ENCODE assay signal across 8 cellular contexts in the genomic region with DNA sequence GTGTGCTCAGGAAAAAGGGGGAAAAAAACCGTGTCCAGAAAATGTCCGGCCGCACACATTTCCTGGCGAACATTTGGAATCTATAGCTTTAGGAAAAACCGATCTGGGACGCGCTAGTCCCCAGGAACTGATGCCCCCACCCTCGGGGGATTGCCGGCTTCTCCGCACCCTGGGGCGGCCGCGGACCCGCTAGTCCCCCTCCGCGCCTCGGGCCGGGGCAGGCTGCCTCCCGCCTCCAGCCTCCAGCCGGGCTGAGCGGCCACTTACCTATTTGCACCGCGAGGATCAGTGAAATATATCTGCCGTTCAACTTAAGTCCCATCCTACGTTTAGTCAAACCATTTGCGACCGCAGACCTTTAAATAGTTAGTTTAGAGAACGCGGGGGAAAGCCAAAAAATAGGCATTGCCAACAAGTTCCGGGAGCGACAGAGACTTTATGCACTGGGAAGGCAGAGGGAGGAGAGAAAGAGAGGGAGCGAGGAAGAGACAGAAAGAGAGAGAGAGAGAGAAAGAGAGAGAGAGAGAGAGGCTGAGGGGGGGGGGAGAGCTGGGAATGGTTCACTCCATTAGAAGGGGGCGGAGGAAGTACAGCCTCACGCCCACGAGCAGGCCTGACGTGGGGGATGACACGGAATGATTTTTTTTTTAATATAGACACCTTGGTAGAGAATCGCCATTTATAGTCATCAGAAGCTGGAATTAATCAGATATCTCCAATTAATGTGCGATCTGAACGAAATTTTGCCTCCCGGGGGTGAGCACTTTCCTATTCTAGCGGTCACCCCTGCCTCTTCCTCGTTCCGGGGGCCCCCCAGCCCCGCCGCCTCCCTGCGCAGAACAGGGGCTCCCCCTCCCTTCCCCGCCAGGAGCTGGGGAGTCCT. TPM values are rescaled to one million over a fixed set of nuclear protein-coding genes. Genes with fewer than 3 reads are reported as not detected.
A peak's percentile ranks its signal among the peaks of the same experiment; 100 is the strongest.
DNase-seq lines count a peak whose midpoint lies in the region; ATAC-seq and FAIRE-seq lines count a peak whose summit lies in the region.

A gene with protein sequence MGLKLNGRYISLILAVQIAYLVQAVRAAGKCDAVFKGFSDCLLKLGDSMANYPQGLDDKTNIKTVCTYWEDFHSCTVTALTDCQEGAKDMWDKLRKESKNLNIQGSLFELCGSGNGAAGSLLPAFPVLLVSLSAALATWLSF (minus strand): TSS at position 498 of the 883 bp plus-strand sequence. CDS start 176 bp downstream, at position 322.

- peak within 1 kb of the TSS; percentile 37; the same call in 1 of the 2 replicates for H3K4me3 ChIP-seq in iPS DF 6.9 (ENCODE audit: low read length)

- WGBS in iPS DF 6.9 (ENCODE audit: insufficient coverage, insufficient read length): no CpG with 5 or more reads among the region's 48 CpGs

- H3K9me3 ChIP-seq in iPS DF 6.9 (ENCODE audit: control insufficient read depth, insufficient read depth, low read length): no peaks in the 10 kb centered on the region; the same call in 1 of the 2 replicates

- no peak within 1 kb of the TSS for H3K27ac ChIP-seq in iPS DF 6.9 (ENCODE audit: low read length)

- peak within 1 kb of the TSS; percentile 70 for H3K4me3 Mint-ChIP-seq in stimulated activated memory B cell treated with anti-CD40 and anti-IgM and Interleukin-4, amounts not matched to agents 10 μg/mL and 1 μg/mL and 100 μg/mL, for 72 hours

- peaks cover 50% of the 10 kb centered on the region for H3K4me1 Mint-ChIP-seq in stimulated activated memory B cell treated with anti-CD40 and anti-IgM and Interleukin-4, amounts not matched to agents 10 μg/mL and 1 μg/mL and 100 μg/mL, for 72 hours

- no peaks in the 10 kb centered on the region for H3K36me3 ChIP-seq in iPS DF 6.9 (ENCODE audit: control insufficient read depth, insufficient read depth, low read length)

- DNase-seq in DMS 273 (lab: John Stamatoyannopoulos, UW; ENCODE audit: unreplicated experiment) (peak; percentile 85), LHCN-M2 (ENCODE audit: low read depth) (peak; percentile 64), iPS DF 6.9 (ENCODE audit: low read depth, low spot score) (no peak), NOMO-1 treated with dmso at 0.1 percent for 144 hours (lab: John Stamatoyannopoulos, UW; ENCODE audit: unreplicated experiment) (no peak), HTR-8/SVneo (ENCODE audit: insufficient read length, low spot score) (no peak)
- peak; percentile 31 to 35 for DNase-seq in activated T-cell treated with anti-CD3 and anti-CD28 coated beads, Interleukin-2, amount 50 U/mL, for 48 hours

- peaks cover 80% of the 10 kb centered on the region for H3K27me3 Mint-ChIP-seq in stimulated activated memory B cell treated with anti-CD40 and anti-IgM and Interleukin-4, amounts not matched to agents 10 μg/mL and 1 μg/mL and 100 μg/mL, for 72 hours

- peaks cover 46% of the 10 kb centered on the region for H3K27me3 ChIP-seq in iPS DF 6.9 (ENCODE audit: control insufficient read depth, insufficient read depth, low read length)

- FAIRE-seq in HTR-8/SVneo (lab: Jason Lieb, UNC): no peak

- peak within 1 kb of the TSS; percentile 57 for H3K27ac Mint-ChIP-seq in stimulated activated memory B cell treated with anti-CD40 and anti-IgM and Interleukin-4, amounts not matched to agents 10 μg/mL and 1 μg/mL and 100 μg/mL, for 72 hours

- H3K36me3 Mint-ChIP-seq in stimulated activated memory B cell treated with anti-CD40 and anti-IgM and Interleukin-4, amounts not matched to agents 10 μg/mL and 1 μg/mL and 100 μg/mL, for 72 hours: peaks cover 18% of the 10 kb centered on the region

- peaks cover 17% of the 10 kb centered on the region for H3K9me3 Mint-ChIP-seq in stimulated activated memory B cell treated with anti-CD40 and anti-IgM and Interleukin-4, amounts not matched to agents 10 μg/mL and 1 μg/mL and 100 μg/mL, for 72 hours

- ATAC-seq in stimulated activated memory B cell treated with anti-CD40 and anti-IgM and Interleukin-4, amounts not matched to agents 10 μg/mL and 1 μg/mL and 100 μg/mL, for 72 hours: no peak
- ATAC-seq in GM19467 (IDR thresholded peaks at IDR 0.05; ENCODE audit: unreplicated experiment): no peak

- H3K4me1 ChIP-seq in iPS DF 6.9 (ENCODE audit: control insufficient read depth, insufficient read depth, low read length): peaks cover 2% of the 10 kb centered on the region; the same call in 1 of the 2 replicates

RNA-seq across cellular contexts. Expression of the gene that starts here (rescaled TPM):
- 40.7 and 41.2 TPM in 2 replicates for total RNA-seq in LHCN-M2 (2014; rRNA removed)
- polyA plus RNA-seq in LHCN-M2 (2012): 46.7 TPM

Comparison
In these comparisons a context has a peak if more than half of its experiments do, and no peak if none do; other contexts are left out.
1. DNase-seq: peak in DMS 273 (single experiment), LHCN-M2 (single experiment) and activated T-cell treated with anti-CD3 and anti-CD28 coated beads, Interleukin-2, amount 50 U/mL, for 48 hours (2 of 2); none in iPS DF 6.9 (single experiment), NOMO-1 treated with dmso at 0.1 percent for 144 hours (single experiment) and HTR-8/SVneo (single experiment).